In the genomic region with DNA sequence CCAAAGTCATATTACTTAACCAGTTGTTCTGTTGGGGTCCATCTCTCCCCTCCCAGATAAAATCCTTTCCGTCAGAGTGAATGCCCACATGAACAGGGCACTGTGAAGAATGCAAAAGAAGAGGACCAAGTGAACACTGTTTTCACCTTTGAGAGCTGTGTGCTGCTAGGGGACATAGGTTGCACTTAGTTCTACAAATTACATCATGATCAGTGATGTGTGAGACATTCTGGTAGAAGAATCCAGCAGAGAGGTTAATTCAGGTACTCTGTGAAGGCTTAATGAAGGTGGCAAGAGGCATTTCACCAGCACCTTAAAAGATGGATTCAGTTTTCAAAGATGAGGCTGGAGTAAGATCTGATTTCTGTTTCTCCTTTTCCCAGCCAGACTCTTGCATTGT, we compare ENCODE assay signal across 21 cellular contexts.
"Had no signal": no experiment of that assay in that cellular context is flagged by ENCODE, and none has a peak within 500 bp of the region (broad histone marks: within the 10 kb centered on the region; RNA-seq: fewer than 3 reads in every experiment).

No MANE protein-coding gene starts in this region.

- H3K27me3 ChIP-seq: dorsolateral prefrontal cortex, left lung, tibial artery had no signal

- H3K4me3 ChIP-seq: left lung, tibial artery had no signal

- H3K9me3 ChIP-seq: left lung, tibial artery had no signal

- DNase-seq: activated CD4-positive, alpha-beta memory T cell treated with anti-CD3 and anti-CD28 coated beads, Interleukin-2, amount 10 ng/mL, durations not matched to agents 7 days and 5 days; activated CD4-positive, alpha-beta T cell treated with anti-CD3 and anti-CD28 coated beads for 48 hours; activated CD4-positive, CD25-positive, alpha-beta regulatory T cell; activated CD8-positive, alpha-beta memory T cell treated with anti-CD3 and anti-CD28 coated beads, Interleukin-2, amount 10 ng/mL, durations not matched to agents 7 days and 5 days; activated naive CD4-positive, alpha-beta T cell; activated naive CD8-positive, alpha-beta T cell treated with anti-CD3 and anti-CD28 coated beads for 36 hours; amniotic stem cell; dorsolateral prefrontal cortex; foreskin fibroblast; glutamatergic neuron; hippocampal formation; kidney; left lung; nephron progenitor cell; nucleus accumbens; posterior cingulate gyrus; stimulated activated CD4-positive, alpha-beta T cell treated with anti-CD3 and anti-CD28 coated beads, Interleukin-1b, Interleukin-23, amount 100 ng/mL, for 48 hours; stimulated activated CD8-positive, alpha-beta memory T cell treated with anti-CD3 and anti-CD28 coated beads, Interleukin-4, amount 100 ng/mL, for 48 hours; stimulated activated naive CD4-positive, alpha-beta T cell; tibial artery had no signal

- ATAC-seq: activated CD8-positive, alpha-beta memory T cell treated with anti-CD3 and anti-CD28 coated beads, Interleukin-2, amount 10 ng/mL, durations not matched to agents 7 days and 5 days; activated T-helper 17 cell treated with anti-CD3 and anti-CD28 coated beads, Interleukin-2, amount 50 U/mL, for 72 hours; left lung had no signal

- H3K27ac ChIP-seq: left lung, tibial artery had no signal

- H3K36me3 ChIP-seq: tibial artery had no signal
